In the genomic region with DNA sequence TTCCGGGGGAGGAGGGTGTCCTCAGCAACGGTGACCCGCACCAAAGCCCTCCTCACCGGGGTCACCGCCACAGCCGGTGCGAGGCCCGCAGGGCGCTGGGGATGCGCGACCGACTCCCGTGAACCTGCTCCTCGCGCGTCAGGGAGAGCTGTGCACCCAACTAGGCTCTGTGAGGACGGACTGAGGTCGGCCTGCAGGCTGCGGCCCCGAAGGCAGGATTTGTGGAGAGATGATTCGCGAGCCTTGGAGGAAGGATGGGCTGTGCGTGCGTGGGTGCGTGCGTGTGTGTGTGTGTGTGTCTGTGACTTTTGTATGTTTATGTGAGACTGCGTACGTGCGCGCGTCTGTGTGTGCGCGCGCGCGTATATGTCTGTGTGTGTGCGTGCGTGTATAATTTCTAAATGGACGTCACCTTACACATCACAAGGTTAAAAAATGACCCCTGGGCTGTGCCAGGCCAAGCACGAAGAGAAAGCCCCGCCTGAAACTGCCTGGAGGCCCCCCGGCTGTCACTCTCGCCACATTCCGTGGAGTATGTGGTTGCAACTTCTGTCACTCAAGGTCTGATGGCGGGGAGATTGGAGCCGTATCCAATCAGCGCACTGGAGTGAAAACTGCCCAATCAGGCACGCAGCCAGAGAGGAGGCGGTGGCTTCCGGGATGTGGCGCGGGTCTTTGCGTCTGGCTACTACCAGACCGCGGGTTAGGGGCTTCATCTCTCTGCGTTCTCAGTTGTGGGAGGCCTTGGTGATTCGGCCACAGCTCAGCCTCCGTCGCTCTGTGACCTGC, we compare ENCODE assay signal across 8 cellular contexts. TPM values are rescaled to one million over a fixed set of nuclear protein-coding genes. Genes with fewer than 3 reads are reported as not detected.
DNase-seq lines count a peak whose midpoint lies in the region; ATAC-seq and TF ChIP-seq lines count a peak whose summit lies in the region.

A gene (plus strand): TSS at position 672 of the 789 bp plus-strand sequence. CDS start 170 bp downstream, outside the sequence.

- no peak for TF ChIP-seq CTCF in HFF-Myc (IDR thresholded peaks at IDR 0.05; ENCODE audit: low read depth, low read length, missing control alignments)
- TF ChIP-seq CTCF in heart right ventricle (IDR thresholded peaks at IDR 0.05): no peak
- TF ChIP-seq CTCF in upper lobe of left lung (IDR thresholded peaks at IDR 0.05): no peak

- peak within 1 kb of the TSS; percentile 73 to 98 (median 96) for H3K27ac ChIP-seq in heart right ventricle
- peak within 1 kb of the TSS; percentile 89 to 98 (median 94) for H3K27ac ChIP-seq in upper lobe of left lung

- 0% methylated on average over 59 of the region's 59 CpGs for WGBS in heart right ventricle, 2 donors
- WGBS in upper lobe of left lung, 2 donors: 0 to 1% methylated on average over 22 to 58 of the region's 59 CpGs

- peaks cover 0 to 16% (median 0%) of the 10 kb centered on the region in 9 donors for H3K36me3 ChIP-seq in heart right ventricle
- H3K36me3 ChIP-seq in upper lobe of left lung: peaks cover 0 to 3% (median 0%) of the 10 kb centered on the region in 4 donors

- H3K9me3 ChIP-seq in heart right ventricle (peaks cover 0 to 43% (median 0%) of the 10 kb centered on the region in 11 donors), upper lobe of left lung (peaks cover 4 to 28% (median 14%) of the 10 kb centered on the region in 4 donors)

- peaks cover 3 to 34% (median 23%) of the 10 kb centered on the region in 9 donors for H3K4me1 ChIP-seq in heart right ventricle
- peaks cover 13 to 21% (median 17%) of the 10 kb centered on the region in 4 donors for H3K4me1 ChIP-seq in upper lobe of left lung

- TF ChIP-seq POLR2A in upper lobe of left lung (IDR thresholded peaks at IDR 0.05): peak in 3 of 4 donors; percentile 77 to 90 (median 89)

- peak within 1 kb of the TSS; percentile 88 for H3K4me3 ChIP-seq in HFF-Myc (replicated peaks; ENCODE audit: low read depth, low read length)
- peak within 1 kb of the TSS; percentile 65 to 97 (median 84) for H3K4me3 ChIP-seq in heart right ventricle
- H3K4me3 ChIP-seq in upper lobe of left lung: peak within 1 kb of the TSS; percentile 71 to 97 (median 91)

- intact Hi-C loops in T-helper 1 cell treated with Interleukin-12 subunit alpha and Interleukin-12 subunit beta and Interleukin-4 antibody, amounts not matched to agents 30 ng/mL and 1 ng/mL, for 36 hours (cut with micrococcal nuclease): loop anchor here (1.0 to 5.0 kb wide), 7 partner anchors 95 to 636 kb away; a partner anchor contains a TSS
- intact Hi-C loops in heart right ventricle (cut with DNase I): loop anchor here in 2 of 10 donors (10.0 kb wide), 1 partner anchor 93 kb away; no protein-coding TSS in a partner anchor
- intact Hi-C loops in posterior vena cava (cut with DNase I): no loop called here

- TF ChIP-seq EP300 in upper lobe of left lung (IDR thresholded peaks at IDR 0.05): no peak

- peak; percentile 99 for DNase-seq in GM03348 (ENCODE audit: low spot score)
- peak; percentile 85 for DNase-seq in HFF-Myc (ENCODE audit: extremely low read depth, low read depth)
- DNase-seq in NCI-H1105 treated with DMSO at 0.1 percent for 48 hours (lab: John Stamatoyannopoulos, UW): peak; percentile 93
- DNase-seq in amniotic stem cell (lab: John Stamatoyannopoulos, UW): peak; percentile 54
- DNase-seq in heart right ventricle: peak; percentile 92 to 99
- DNase-seq in posterior vena cava (ENCODE audit: low spot score): peak; percentile 98
- DNase-seq in upper lobe of left lung: peak; percentile 95 to 97

- ATAC-seq in heart right ventricle (peak; percentile 96 to 99 (median 98)), upper lobe of left lung (ENCODE audit: low FRiP score in 2 of 2) (peak; percentile 98 to 99)

- H3K27me3 ChIP-seq in heart right ventricle (no peaks in the 10 kb centered on the region), upper lobe of left lung (peaks cover 0 to 4% (median 0%) of the 10 kb centered on the region in 4 donors)

RNA-seq across cellular contexts. Expression of the gene that starts here (rescaled TPM):
- 25.3 and 26.3 TPM in 2 replicates for total RNA-seq in T-helper 1 cell treated with Interleukin-12 subunit alpha and Interleukin-12 subunit beta and Interleukin-4 antibody, amounts not matched to agents 30 ng/mL and 1 ng/mL, for 36 hours
- total RNA-seq in heart right ventricle (10 to 100 TPM in 2 of 10 donors, 1 to 10 TPM in 8; 6.3 to 10.8 (median 7.8) TPM), posterior vena cava (10 to 100 TPM; 17.1 to 18.9 TPM), upper lobe of left lung (10 to 100 TPM; 11.8 to 62.9 (median 17.3) TPM)
- polyA plus RNA-seq in heart right ventricle: 1 to 10 TPM; 1.5 to 7.5 TPM

Comparison
In these comparisons a context has a peak if more than half of its experiments do, and no peak if none do; other contexts are left out.
1. Peak in every context shown above with its lines: DNase-seq, ATAC-seq, H3K4me3 ChIP-seq and H3K27ac ChIP-seq.